17 cellular contexts compared by ENCODE assay signal in genomic region chr1:157735991-157736390, GRCh38. TPM values are rescaled to one million over a fixed set of nuclear protein-coding genes. Genes with fewer than 3 reads are reported as not detected.
"Had no signal": no experiment of that assay in that cellular context is flagged by ENCODE, and none has a peak within 500 bp of the region (broad histone marks: within the 10 kb centered on the region; RNA-seq: fewer than 3 reads in every experiment).

No MANE protein-coding gene starts in this region.

RNA-seq across cellular contexts. Expression of gene FCRL3, which starts 35.4 kb away (rescaled TPM):
- total RNA-seq: hepatocyte, left lobe of liver, left ventricle myocardium superior, lung microvascular endothelial cell, progenitor cell of endocrine pancreas, pulmonary artery endothelial cell, renal cortical epithelial cell, right atrium auricular region, skeletal muscle tissue, smooth muscle cell, suprapubic skin, thoracic aorta had no signal
- polyA plus RNA-seq: hepatocyte, keratinocyte, neural cell, smooth muscle cell had no signal

RNA-seq across cellular contexts. Expression of gene FCRL2, which starts 40.9 kb away (rescaled TPM):
- total RNA-seq: left cardiac atrium; left lobe of liver; left ventricle myocardium superior; lung microvascular endothelial cell; natural killer cell treated with Interleukin-12 subunit alpha and Interleukin-12 subunit beta and Interleukin-15 and Interleukin-18, amount 100 ng/mL, for 72 hours; progenitor cell of endocrine pancreas; pulmonary artery endothelial cell; renal cortical epithelial cell; right atrium auricular region; skeletal muscle tissue; smooth muscle cell; subcutaneous adipose tissue; suprapubic skin; thoracic aorta had no signal
- polyA plus RNA-seq: hepatocyte, keratinocyte, neural cell, smooth muscle cell had no signal
